In the genomic region with DNA sequence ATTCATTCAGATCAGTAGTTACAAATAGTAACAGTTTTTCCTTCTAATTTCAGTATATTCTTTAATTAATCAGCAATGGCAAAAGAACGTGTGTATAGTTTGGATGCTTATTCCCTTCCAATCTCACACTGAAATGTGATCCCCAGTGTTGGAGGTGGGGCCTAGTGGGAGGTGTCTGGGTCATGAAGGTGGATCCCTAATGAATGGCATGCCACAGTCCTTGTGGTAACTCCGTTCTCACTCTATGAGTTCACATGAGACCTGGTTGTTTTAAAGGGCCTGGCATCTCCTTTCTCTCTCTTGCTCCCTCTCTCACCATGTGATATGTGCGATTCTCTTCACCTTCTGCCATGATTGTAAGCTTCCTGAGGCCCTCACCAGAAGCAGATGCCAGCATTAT, we compare ENCODE assay signal across 22 cellular contexts. TPM values are rescaled to one million over a fixed set of nuclear protein-coding genes. Genes with fewer than 3 reads are reported as not detected.
"Had no signal": no experiment of that assay in that cellular context is flagged by ENCODE, and none has a peak within 500 bp of the region (broad histone marks: within the 10 kb centered on the region; RNA-seq: fewer than 3 reads in every experiment).

No MANE protein-coding gene starts in this region.

- H3K9me3 ChIP-seq: psoas muscle, right lobe of liver, transverse colon, vagina had no signal

- H3K36me3 ChIP-seq: neural progenitor cell, right lobe of liver, transverse colon, vagina had no signal

- H3K9me3 Mint-ChIP-seq: activated CD4-positive, alpha-beta T cell treated with anti-CD3 and anti-CD28 coated beads, Interleukin-2, amount 10 ng/mL, durations not matched to agents 7 days and 5 days; activated naive CD4-positive, alpha-beta T cell treated with anti-CD3 and anti-CD28 coated beads, Interleukin-2, amount 50 U/mL, for 24 hours; immature natural killer cell; neural progenitor cell had no signal

- H3K27ac Mint-ChIP-seq: activated B cell treated with CpG ODN at 0.5 μM for 24 hours; activated CD4-positive, alpha-beta T cell treated with anti-CD3 and anti-CD28 coated beads, Interleukin-2, amount 10 ng/mL, durations not matched to agents 7 days and 5 days; activated naive CD4-positive, alpha-beta T cell treated with anti-CD3 and anti-CD28 coated beads, Interleukin-2, amount 50 U/mL, for 24 hours; immature natural killer cell; naive B cell; neural progenitor cell had no signal

- ATAC-seq: activated T-cell treated with anti-CD3 and anti-CD28 coated beads, Interleukin-2, amount 50 U/mL, for 4 hours; left cardiac atrium; psoas muscle; right lobe of liver; stimulated activated naive CD8-positive, alpha-beta T cell treated with anti-CD3 and anti-CD28 coated beads, Interleukin-15, Interleukin-2, amounts not matched to agents 100 U/mL and 50 U/mL, for 24 hours had no signal

- H3K27ac ChIP-seq: neural progenitor cell, psoas muscle, right lobe of liver, transverse colon, vagina had no signal

- H3K4me3 Mint-ChIP-seq: activated B cell treated with CpG ODN at 0.5 μM for 24 hours; activated CD4-positive, alpha-beta T cell treated with anti-CD3 and anti-CD28 coated beads, Interleukin-2, amount 10 ng/mL, durations not matched to agents 7 days and 5 days; activated naive CD4-positive, alpha-beta T cell treated with anti-CD3 and anti-CD28 coated beads, Interleukin-2, amount 50 U/mL, for 24 hours; activated T-cell treated with anti-CD3 and anti-CD28 coated beads, Interleukin-2, amount 50 U/mL, for 4 hours; immature natural killer cell; naive B cell; neural progenitor cell had no signal

- H3K36me3 Mint-ChIP-seq: activated naive CD4-positive, alpha-beta T cell treated with anti-CD3 and anti-CD28 coated beads, Interleukin-2, amount 50 U/mL, for 24 hours; immature natural killer cell; neural progenitor cell had no signal

- H3K9ac ChIP-seq: neural progenitor cell had no signal

- H3K4me3 ChIP-seq: lung, neural progenitor cell, psoas muscle, right lobe of liver, transverse colon, vagina had no signal

- FAIRE-seq: colon, endothelial cell of umbilical vein, TTC549 had no signal

- DNase-seq: activated B cell treated with CpG ODN at 0.5 μM for 24 hours; activated CD4-positive, alpha-beta T cell treated with anti-CD3 and anti-CD28 coated beads, Interleukin-2, amount 10 ng/mL, durations not matched to agents 7 days and 5 days; activated effector memory CD4-positive, alpha-beta T cell treated with anti-CD3 and anti-CD28 coated beads, Interleukin-2, amount 50 U/mL, for 16 hours; activated T-cell treated with anti-CD3 and anti-CD28 coated beads, Interleukin-2, amount 50 U/mL, for 4 hours; caudate nucleus; foreskin fibroblast; immature natural killer cell; left cardiac atrium; naive B cell; psoas muscle; stimulated activated naive CD8-positive, alpha-beta T cell treated with anti-CD3 and anti-CD28 coated beads, Interleukin-15, Interleukin-2, amounts not matched to agents 100 U/mL and 50 U/mL, for 24 hours; T-helper 2 cell; transverse colon had no signal

- H3K27me3 ChIP-seq: neural progenitor cell, right lobe of liver, transverse colon, vagina had no signal

- H2AFZ ChIP-seq: neural progenitor cell had no signal

- H3K4me2 ChIP-seq: neural progenitor cell had no signal

- H3K4me1 ChIP-seq: neural progenitor cell, psoas muscle, transverse colon, vagina had no signal

- H3K4me1 Mint-ChIP-seq: activated B cell treated with CpG ODN at 0.5 μM for 24 hours; activated CD4-positive, alpha-beta T cell treated with anti-CD3 and anti-CD28 coated beads, Interleukin-2, amount 10 ng/mL, durations not matched to agents 7 days and 5 days; activated naive CD4-positive, alpha-beta T cell treated with anti-CD3 and anti-CD28 coated beads, Interleukin-2, amount 50 U/mL, for 24 hours; immature natural killer cell; naive B cell had no signal

RNA-seq across cellular contexts. Expression of a gene that starts 18.9 kb away (rescaled TPM):
- total RNA-seq: activated B cell treated with CpG ODN at 0.5 μM for 24 hours; activated CD4-positive, alpha-beta T cell treated with anti-CD3 and anti-CD28 coated beads, Interleukin-2, amount 10 ng/mL, durations not matched to agents 7 days and 5 days; activated T-cell treated with anti-CD3 and anti-CD28 coated beads, Interleukin-2, amount 50 U/mL, for 4 hours; endothelial cell of umbilical vein; osteocyte; psoas muscle; right lobe of liver; vagina had no signal
- polyA plus RNA-seq: endothelial cell of umbilical vein, immature natural killer cell, psoas muscle had no signal
